34 cellular contexts compared by ENCODE assay signal in the genomic region with DNA sequence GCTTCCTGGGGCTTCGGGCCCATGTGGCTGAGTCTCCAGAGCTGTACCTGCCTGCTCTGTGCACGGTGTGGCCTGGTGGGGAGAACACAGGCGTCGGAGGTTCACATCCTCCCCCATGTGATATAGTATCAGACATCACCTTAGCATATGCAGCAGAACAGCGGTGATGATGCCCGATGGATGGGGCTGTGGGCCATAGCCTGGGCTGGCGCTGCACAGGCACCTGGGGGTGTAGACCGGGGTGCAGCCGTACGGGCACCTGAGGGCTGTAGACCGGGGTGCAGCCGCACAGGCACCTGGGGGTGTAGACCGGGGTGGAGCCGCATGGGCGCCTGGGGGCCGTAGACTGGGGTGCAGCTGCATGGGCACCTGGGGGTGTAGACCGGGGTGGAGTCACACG. TPM values are rescaled to one million over a fixed set of nuclear protein-coding genes. Genes with fewer than 3 reads are reported as not detected.
"Had no signal": no experiment of that assay in that cellular context is flagged by ENCODE, and none has a peak within 500 bp of the region (broad histone marks: within the 10 kb centered on the region; RNA-seq: fewer than 3 reads in every experiment).

No MANE protein-coding gene starts in this region.

- H3K27ac Mint-ChIP-seq: activated CD4-positive, alpha-beta memory T cell treated with anti-CD3 and anti-CD28 coated beads, Interleukin-2, amount 10 ng/mL, durations not matched to agents 7 days and 5 days; activated CD8-positive, alpha-beta memory T cell treated with anti-CD3 and anti-CD28 coated beads, Interleukin-2, amount 10 ng/mL, durations not matched to agents 7 days and 5 days; activated naive CD8-positive, alpha-beta T cell treated with anti-CD3 and anti-CD28 coated beads for 36 hours had no signal

- H3K4me3 Mint-ChIP-seq: activated CD4-positive, alpha-beta memory T cell treated with anti-CD3 and anti-CD28 coated beads, Interleukin-2, amount 10 ng/mL, durations not matched to agents 7 days and 5 days; activated CD8-positive, alpha-beta memory T cell treated with anti-CD3 and anti-CD28 coated beads, Interleukin-2, amount 10 ng/mL, durations not matched to agents 7 days and 5 days; activated naive CD8-positive, alpha-beta T cell treated with anti-CD3 and anti-CD28 coated beads for 36 hours had no signal

- H3K4me1 ChIP-seq: Peyer's patch had no signal

- H3K9me3 ChIP-seq: Peyer's patch had no signal

- H3K27me3 Mint-ChIP-seq: activated CD4-positive, alpha-beta memory T cell treated with anti-CD3 and anti-CD28 coated beads, Interleukin-2, amount 10 ng/mL, durations not matched to agents 7 days and 5 days; activated CD8-positive, alpha-beta memory T cell treated with anti-CD3 and anti-CD28 coated beads, Interleukin-2, amount 10 ng/mL, durations not matched to agents 7 days and 5 days; activated naive CD8-positive, alpha-beta T cell treated with anti-CD3 and anti-CD28 coated beads for 36 hours had no signal

- H3K27me3 ChIP-seq: brain microvascular endothelial cell, Peyer's patch had no signal

- ATAC-seq: activated CD8-positive, alpha-beta memory T cell treated with anti-CD3 and anti-CD28 coated beads, Interleukin-2, amount 10 ng/mL, durations not matched to agents 7 days and 5 days had no signal

- H3K9me3 Mint-ChIP-seq: activated CD4-positive, alpha-beta memory T cell treated with anti-CD3 and anti-CD28 coated beads, Interleukin-2, amount 10 ng/mL, durations not matched to agents 7 days and 5 days; activated naive CD8-positive, alpha-beta T cell treated with anti-CD3 and anti-CD28 coated beads for 36 hours had no signal

- H3K4me3 ChIP-seq: Peyer's patch had no signal

- H3K27ac ChIP-seq: brain microvascular endothelial cell, Peyer's patch, WERI-Rb-1 had no signal

- DNase-seq: activated CD4-positive, alpha-beta memory T cell treated with anti-CD3 and anti-CD28 coated beads, Interleukin-2, amount 10 ng/mL, durations not matched to agents 7 days and 5 days; activated CD4-positive, alpha-beta T cell treated with anti-CD3 and anti-CD28 coated beads for 1 hour; activated CD4-positive, alpha-beta T cell treated with anti-CD3 and anti-CD28 coated beads for 48 hours; activated CD4-positive, CD25-positive, alpha-beta regulatory T cell; activated CD8-positive, alpha-beta memory T cell treated with anti-CD3 and anti-CD28 coated beads for 24 hours; activated CD8-positive, alpha-beta memory T cell treated with anti-CD3 and anti-CD28 coated beads, Interleukin-2, amount 10 ng/mL, durations not matched to agents 7 days and 5 days; activated CD8-positive, alpha-beta memory T cell treated with anti-CD3 and anti-CD28 coated beads, Interleukin-2, amount 50 U/mL, for 48 hours; activated effector memory CD4-positive, alpha-beta T cell treated with Interleukin-2 at 50 U/mL for 16 hours; activated naive CD4-positive, alpha-beta T cell; activated naive CD4-positive, alpha-beta T cell treated with anti-CD3 and anti-CD28 coated beads, Interleukin-2, amount 50 U/mL, for 16 hours; activated naive CD8-positive, alpha-beta T cell treated with anti-CD3 and anti-CD28 coated beads for 36 hours; activated T-cell treated with anti-CD3 and anti-CD28 coated beads, Interleukin-2, amount 50 U/mL, for 48 hours; amniotic stem cell; brain microvascular endothelial cell; Karpas-422; KBM-7; NCI-H1105; NCI-H1417 treated with DMSO at 0.1 percent for 48 hours; NCI-H187 treated with DMSO at 0.1 percent for 48 hours; NCI-H2081 treated with DMSO at 0.1 percent for 48 hours; NCI-H226; NCI-H446 treated with DMSO at 0.1 percent for 48 hours; NCI-H524; NCI-H69; NCI-H82; RPMI8226; SW 1271; T-helper 1 cell; T-helper 2 cell; T-helper 9 cell; WERI-Rb-1 had no signal

- H3K4me1 Mint-ChIP-seq: activated CD4-positive, alpha-beta memory T cell treated with anti-CD3 and anti-CD28 coated beads, Interleukin-2, amount 10 ng/mL, durations not matched to agents 7 days and 5 days; activated CD8-positive, alpha-beta memory T cell treated with anti-CD3 and anti-CD28 coated beads, Interleukin-2, amount 10 ng/mL, durations not matched to agents 7 days and 5 days; activated naive CD8-positive, alpha-beta T cell treated with anti-CD3 and anti-CD28 coated beads for 36 hours had no signal

RNA-seq across cellular contexts. Expression of a gene that starts 44.9 kb away (rescaled TPM):
- total RNA-seq: activated CD4-positive, alpha-beta memory T cell treated with anti-CD3 and anti-CD28 coated beads, Interleukin-2, amount 10 ng/mL, durations not matched to agents 7 days and 5 days; activated CD8-positive, alpha-beta memory T cell treated with anti-CD3 and anti-CD28 coated beads, Interleukin-2, amount 10 ng/mL, durations not matched to agents 7 days and 5 days; activated naive CD8-positive, alpha-beta T cell treated with anti-CD3 and anti-CD28 coated beads for 36 hours; MCF 10A had no signal
- polyA plus RNA-seq: aorta had no signal

RNA-seq across cellular contexts. Expression of a gene that starts 55.6 kb away (rescaled TPM):
- total RNA-seq: activated CD4-positive, alpha-beta memory T cell treated with anti-CD3 and anti-CD28 coated beads, Interleukin-2, amount 10 ng/mL, durations not matched to agents 7 days and 5 days; activated CD8-positive, alpha-beta memory T cell treated with anti-CD3 and anti-CD28 coated beads, Interleukin-2, amount 10 ng/mL, durations not matched to agents 7 days and 5 days; activated naive CD8-positive, alpha-beta T cell treated with anti-CD3 and anti-CD28 coated beads for 36 hours; MCF 10A had no signal
- polyA plus RNA-seq: aorta had no signal
